ENCODE assay signal across 11 cellular contexts in genomic region chr3:3665961-3666640, GRCh38.
DNase-seq lines count a peak whose midpoint lies in the region; ATAC-seq and TF ChIP-seq lines count a peak whose summit lies in the region.
"Had no signal": no experiment of that assay in that cellular context is flagged by ENCODE, and none has a peak within 500 bp of the region (broad histone marks: within the 10 kb centered on the region; RNA-seq: fewer than 3 reads in every experiment).

No MANE protein-coding gene starts in this region.

- TF ChIP-seq CTCF in right atrium auricular region (IDR thresholded peaks at IDR 0.05) (no peak), adrenal gland (IDR thresholded peaks at IDR 0.05) (no peak), body of pancreas (IDR thresholded peaks at IDR 0.05) (no peak)

- intact Hi-C loops in Right ventricle myocardium inferior (cut with DNase I) (no loop called here), adrenal gland (cut with DNase I) (no loop called here), body of pancreas (cut with DNase I) (no loop called here)

- ATAC-seq in Right ventricle myocardium inferior (peak; percentile 86), HG02938 (IDR thresholded peaks at IDR 0.05; ENCODE audit: unreplicated experiment) (peak; percentile 18), body of pancreas (no peak)

- H3K36me3 ChIP-seq in right atrium auricular region (no peaks in the 10 kb centered on the region), adrenal gland (replicated peaks in 1 of 2) (no peaks in the 10 kb centered on the region), body of pancreas (replicated peaks in 1 of 2; ENCODE audit: insufficient read depth in 1 of 2, low read depth in 2 of 2) (no peaks in the 10 kb centered on the region)
- H3K36me3 ChIP-seq: MG63, upper lobe of left lung had no signal

- no peaks in the 10 kb centered on the region for H3K9me3 ChIP-seq in right atrium auricular region
- no peaks in the 10 kb centered on the region for H3K9me3 ChIP-seq in adrenal gland (replicated peaks in 1 of 3)
- no peaks in the 10 kb centered on the region for H3K9me3 ChIP-seq in body of pancreas
- H3K9me3 ChIP-seq: MG63, SK-N-SH, upper lobe of left lung had no signal

- DNase-seq in Right ventricle myocardium inferior (ENCODE audit: missing footprints), result peak; percentile 71
- DNase-seq in right atrium auricular region (ENCODE audit: low spot score), result no peak
- peak; percentile 69 for DNase-seq in RPMI8226
- DNase-seq in T-helper 9 cell, result no peak
- no peak for DNase-seq in adrenal gland
- DNase-seq in body of pancreas, result no peak
- no peak for DNase-seq in anterior cingulate cortex (lab: John Stamatoyannopoulos, UW)
- DNase-seq: SK-N-SH had no signal

- H3K27me3 ChIP-seq in right atrium auricular region (no peaks in the 10 kb centered on the region), adrenal gland (no peaks in the 10 kb centered on the region), body of pancreas (no peaks in the 10 kb centered on the region)
- H3K27me3 ChIP-seq: MG63, upper lobe of left lung had no signal

- 56 to 67% (median 64%) methylated on average over 13 of the region's 13 CpGs for WGBS in adrenal gland, 4 donors
- WGBS in body of pancreas, 2 donors, result 68 to 82% methylated on average over 13 of the region's 13 CpGs

- TF ChIP-seq POLR2A in adrenal gland (IDR thresholded peaks at IDR 0.05) (no peak), body of pancreas (IDR thresholded peaks at IDR 0.05) (no peak)

- no peak overlapping the region for H3K27ac ChIP-seq in right atrium auricular region
- no peak overlapping the region for H3K27ac ChIP-seq in adrenal gland
- no peak overlapping the region for H3K27ac ChIP-seq in body of pancreas
- H3K27ac ChIP-seq: upper lobe of left lung had no signal

- no peak overlapping the region for H3K4me3 ChIP-seq in right atrium auricular region
- H3K4me3 ChIP-seq in adrenal gland, result no peak overlapping the region
- no peak overlapping the region for H3K4me3 ChIP-seq in body of pancreas
- H3K4me3 ChIP-seq: MG63, upper lobe of left lung had no signal

- H3K4me1 ChIP-seq in right atrium auricular region, result no peaks in the 10 kb centered on the region
- no peaks in the 10 kb centered on the region for H3K4me1 ChIP-seq in adrenal gland (replicated peaks in 1 of 2)
- no peaks in the 10 kb centered on the region for H3K4me1 ChIP-seq in body of pancreas
- H3K4me1 ChIP-seq: upper lobe of left lung had no signal

Comparison
In these comparisons a context has a peak if more than half of its experiments do, and no peak if none do; other contexts are left out.
1. DNase-seq: peak in Right ventricle myocardium inferior (single experiment) and RPMI8226 (single experiment); none in right atrium auricular region (single experiment), T-helper 9 cell (single experiment), adrenal gland (0 of 7), body of pancreas (0 of 4) and anterior cingulate cortex (0 of 58).